8 cellular contexts compared by ENCODE assay signal in genomic region chr1:21586926-21587601, GRCh38.
DNase-seq lines count a peak whose midpoint lies in the region; TF ChIP-seq lines count a peak whose summit lies in the region.

No MANE protein-coding gene starts in this region.

- H3K36me3 ChIP-seq in thyroid gland (no peaks in the 10 kb centered on the region), prostate gland (no peaks in the 10 kb centered on the region)
- no peaks in the 10 kb centered on the region for H3K36me3 ChIP-seq in effector memory CD4-positive, alpha-beta T cell (ENCODE audit: control insufficient read depth, insufficient read depth, low read length)

- intact Hi-C loops in thyroid gland (cut with DNase I) (no loop called here), prostate gland (cut with DNase I) (no loop called here)
- intact Hi-C loops in activated T-helper 2 cell treated with anti-CD3 and anti-CD28 coated beads, Interferon-gamma antibody, Interleukin-2, Interleukin-4, amounts not matched to agents 10 μg/mL and 5 μg/mL and 100 μg/mL, durations not matched to agents 14 hours and 24 hours and 36 hours (cut with micrococcal nuclease), result no loop called here

- H3K9me3 Mint-ChIP-seq in activated T-helper 2 cell treated with anti-CD3 and anti-CD28 coated beads, Interferon-gamma antibody, Interleukin-2, Interleukin-4, amounts not matched to agents 10 μg/mL and 5 μg/mL and 100 μg/mL, durations not matched to agents 14 hours and 24 hours and 36 hours, result no peaks in the 10 kb centered on the region

- H3K27ac ChIP-seq in thyroid gland (peak overlapping the region; percentile 58 to 85 (median 61)), prostate gland (no peak overlapping the region)
- no peak overlapping the region for H3K27ac ChIP-seq in effector memory CD4-positive, alpha-beta T cell (ENCODE audit: insufficient read depth, low read length, poor library complexity, severe bottlenecking)

- TF ChIP-seq CTCF in thyroid gland (IDR thresholded peaks at IDR 0.05), result no peak
- no peak for TF ChIP-seq CTCF in prostate gland (IDR thresholded peaks at IDR 0.05)

- H3K36me3 Mint-ChIP-seq in activated T-helper 2 cell treated with anti-CD3 and anti-CD28 coated beads, Interferon-gamma antibody, Interleukin-2, Interleukin-4, amounts not matched to agents 10 μg/mL and 5 μg/mL and 100 μg/mL, durations not matched to agents 14 hours and 24 hours and 36 hours (ENCODE audit: low read depth), result no peaks in the 10 kb centered on the region

- H3K4me3 Mint-ChIP-seq in activated T-helper 2 cell treated with anti-CD3 and anti-CD28 coated beads, Interferon-gamma antibody, Interleukin-2, Interleukin-4, amounts not matched to agents 10 μg/mL and 5 μg/mL and 100 μg/mL, durations not matched to agents 14 hours and 24 hours and 36 hours (ENCODE audit: low read depth), result no peak overlapping the region

- no peak overlapping the region for H3K27ac Mint-ChIP-seq in activated T-helper 2 cell treated with anti-CD3 and anti-CD28 coated beads, Interferon-gamma antibody, Interleukin-2, Interleukin-4, amounts not matched to agents 10 μg/mL and 5 μg/mL and 100 μg/mL, durations not matched to agents 14 hours and 24 hours and 36 hours

- H3K4me1 ChIP-seq in thyroid gland (peaks cover 19 to 38% of the 10 kb centered on the region in 2 donors), prostate gland (replicated peaks) (no peaks in the 10 kb centered on the region)
- H3K4me1 ChIP-seq in effector memory CD4-positive, alpha-beta T cell (ENCODE audit: control insufficient read depth, insufficient read depth, low read length, poor library complexity, severe bottlenecking), result no peaks in the 10 kb centered on the region

- H3K9me3 ChIP-seq in thyroid gland (no peaks in the 10 kb centered on the region), prostate gland (no peaks in the 10 kb centered on the region)
- no peaks in the 10 kb centered on the region for H3K9me3 ChIP-seq in effector memory CD4-positive, alpha-beta T cell (ENCODE audit: control insufficient read depth, low read length)

- peaks cover 5% of the 10 kb centered on the region for H3K27me3 Mint-ChIP-seq in activated T-helper 2 cell treated with anti-CD3 and anti-CD28 coated beads, Interferon-gamma antibody, Interleukin-2, Interleukin-4, amounts not matched to agents 10 μg/mL and 5 μg/mL and 100 μg/mL, durations not matched to agents 14 hours and 24 hours and 36 hours (ENCODE audit: low read depth)

- H3K4me3 ChIP-seq in thyroid gland (replicated peaks in 1 of 3) (no peak overlapping the region), prostate gland (no peak overlapping the region)
- H3K4me3 ChIP-seq in effector memory CD4-positive, alpha-beta T cell (ENCODE audit: insufficient read depth, low read depth, low read length, poor library complexity, severe bottlenecking), result no peak overlapping the region

- 12 to 22% methylated on average over 14 to 23 of the region's 24 CpGs for WGBS in thyroid gland, 2 donors
- WGBS in prostate gland, result 27% methylated on average over 24 of the region's 24 CpGs

- H3K27me3 ChIP-seq in thyroid gland (no peaks in the 10 kb centered on the region), prostate gland (replicated peaks; ENCODE audit: insufficient read depth) (no peaks in the 10 kb centered on the region)
- peaks cover 5% of the 10 kb centered on the region for H3K27me3 ChIP-seq in effector memory CD4-positive, alpha-beta T cell (replicated peaks; ENCODE audit: control insufficient read depth, insufficient read depth, low read length, poor library complexity, severe bottlenecking)

- DNase-seq in HS-5 (ENCODE audit: low read depth) (peak; percentile 65), amniotic epithelial cell (ENCODE audit: low read depth) (peak; percentile 64), iPS-NIHi11 (ENCODE audit: low spot score) (peak; percentile 77), thyroid gland (peak; percentile 97 to 98), NCI-H1694 treated with DMSO at 0.1 percent for 48 hours (lab: John Stamatoyannopoulos, UW) (no peak), prostate gland (ENCODE audit: low spot score) (no peak)
- no peak for DNase-seq in activated T-helper 2 cell treated with anti-CD3 and anti-CD28 coated beads, Interferon-gamma antibody, Interleukin-2, Interleukin-4, amounts not matched to agents 10 μg/mL and 5 μg/mL and 100 μg/mL, durations not matched to agents 14 hours and 24 hours and 36 hours (ENCODE audit: low spot score)
- DNase-seq in effector memory CD4-positive, alpha-beta T cell, result no peak

- H3K4me1 Mint-ChIP-seq in activated T-helper 2 cell treated with anti-CD3 and anti-CD28 coated beads, Interferon-gamma antibody, Interleukin-2, Interleukin-4, amounts not matched to agents 10 μg/mL and 5 μg/mL and 100 μg/mL, durations not matched to agents 14 hours and 24 hours and 36 hours (ENCODE audit: low read depth), result no peaks in the 10 kb centered on the region

- TF ChIP-seq POLR2A in thyroid gland (IDR thresholded peaks at IDR 0.05) (no peak), prostate gland (IDR thresholded peaks at IDR 0.05) (no peak)

Comparison
In these comparisons a context has a peak if more than half of its experiments do, and no peak if none do; other contexts are left out.
1. DNase-seq: peak in HS-5 (single experiment), amniotic epithelial cell (single experiment), iPS-NIHi11 (single experiment) and thyroid gland (2 of 2); none in activated T-helper 2 cell treated with anti-CD3 and anti-CD28 coated beads, Interferon-gamma antibody, Interleukin-2, Interleukin-4, amounts not matched to agents 10 μg/mL and 5 μg/mL and 100 μg/mL, durations not matched to agents 14 hours and 24 hours and 36 hours (single experiment), NCI-H1694 treated with DMSO at 0.1 percent for 48 hours (single experiment), prostate gland (single experiment) and effector memory CD4-positive, alpha-beta T cell (0 of 3).
2. H3K27ac ChIP-seq: peak in thyroid gland (3 of 3); none in prostate gland (0 of 2) and effector memory CD4-positive, alpha-beta T cell (single experiment).